Comparison of ENCODE assay signal across 14 cellular contexts in the genomic region with DNA sequence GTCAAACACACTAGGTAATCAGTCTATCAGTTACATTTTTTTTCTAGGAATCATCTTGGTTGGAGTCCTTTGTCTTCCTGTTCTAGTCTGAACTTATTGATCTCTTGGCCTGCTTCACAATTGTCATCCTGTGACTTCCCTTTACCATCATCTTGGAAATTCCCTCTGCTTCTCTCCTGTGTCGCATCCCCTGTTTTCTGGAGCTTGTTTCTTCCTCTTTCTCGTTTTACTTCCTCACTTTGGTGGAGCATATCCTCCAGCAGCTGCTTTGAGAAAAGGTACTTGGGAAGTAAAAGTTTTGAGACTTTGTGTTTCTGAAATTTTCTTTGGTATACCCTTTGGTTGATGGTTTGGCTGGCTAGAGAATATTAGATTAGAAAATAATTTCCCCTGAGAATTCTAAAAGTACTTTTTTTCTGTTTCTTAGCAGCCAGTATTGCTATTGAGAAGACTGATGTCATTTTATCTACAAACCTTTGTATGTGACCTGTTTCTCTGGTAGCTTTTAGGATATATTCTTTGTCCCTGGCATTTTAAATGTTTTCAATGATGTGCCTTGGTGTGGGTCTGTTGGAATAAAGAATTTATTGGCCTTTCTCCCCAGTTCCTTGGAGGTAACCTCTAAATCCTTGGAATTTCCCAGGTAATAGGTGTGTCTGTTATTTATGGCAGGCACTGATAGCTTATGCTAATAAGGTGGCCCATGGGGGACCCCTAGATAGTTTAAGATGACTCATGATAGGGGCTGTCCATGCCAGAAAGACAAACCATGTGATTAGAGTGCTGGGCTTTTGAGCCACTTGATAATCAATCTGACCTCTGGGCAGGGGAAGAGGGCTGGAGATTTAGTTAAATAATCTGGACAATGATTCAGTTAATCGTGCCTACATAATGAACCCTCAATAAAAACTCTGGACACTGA. TPM values are rescaled to one million over a fixed set of nuclear protein-coding genes. Genes with fewer than 3 reads are reported as not detected.
"Had no signal": no experiment of that assay in that cellular context is flagged by ENCODE, and none has a peak within 500 bp of the region (broad histone marks: within the 10 kb centered on the region; RNA-seq: fewer than 3 reads in every experiment).

No MANE protein-coding gene starts in this region.

- H3K9me3 ChIP-seq: pancreas had no signal

- H3K27ac ChIP-seq: esophagus squamous epithelium, foreskin keratinocyte, pancreas, stomach, thoracic aorta had no signal

- ATAC-seq: activated CD8-positive, alpha-beta T cell treated with anti-CD3 and anti-CD28 coated beads, Interleukin-2, amount 10 ng/mL, durations not matched to agents 7 days and 5 days; foreskin keratinocyte; left lung; WTC11 had no signal

- H3K4me3 ChIP-seq: esophagus squamous epithelium, left lung, pancreas, stomach, thoracic aorta had no signal

- H3K4me1 ChIP-seq: foreskin keratinocyte, pancreas had no signal

- H3K4me3 Mint-ChIP-seq: activated CD8-positive, alpha-beta T cell treated with anti-CD3 and anti-CD28 coated beads, Interleukin-2, amount 10 ng/mL, durations not matched to agents 7 days and 5 days; neural crest cell; WTC11 had no signal

- H3K36me3 ChIP-seq: esophagus squamous epithelium, left lung, pancreas, stomach, thoracic aorta had no signal

- DNase-seq: activated CD4-positive, alpha-beta T cell treated with anti-CD3 and anti-CD28 coated beads for 48 hours; activated CD8-positive, alpha-beta memory T cell treated with anti-CD3 and anti-CD28 coated beads, Interleukin-2, amount 50 U/mL, for 48 hours; activated CD8-positive, alpha-beta T cell treated with anti-CD3 and anti-CD28 coated beads, Interleukin-2, amount 10 ng/mL, durations not matched to agents 7 days and 5 days; esophagus squamous epithelium; foreskin keratinocyte; head of caudate nucleus; left lung; mesenchymal stem cell; pancreas; stimulated activated CD4-positive, alpha-beta T cell treated with anti-CD3 and anti-CD28 coated beads, Interleukin-2, amount 100 ng/mL, for 48 hours; stomach had no signal

- H3K4me1 Mint-ChIP-seq: neural crest cell had no signal

- H3K27me3 ChIP-seq: foreskin keratinocyte, pancreas had no signal

- H3K27ac Mint-ChIP-seq: activated CD8-positive, alpha-beta T cell treated with anti-CD3 and anti-CD28 coated beads, Interleukin-2, amount 10 ng/mL, durations not matched to agents 7 days and 5 days; WTC11 had no signal

RNA-seq across cellular contexts. Expression of a gene that starts 6.1 kb away (rescaled TPM):
- total RNA-seq: activated CD8-positive, alpha-beta T cell treated with anti-CD3 and anti-CD28 coated beads, Interleukin-2, amount 10 ng/mL, durations not matched to agents 7 days and 5 days had no signal
